Comparison of ENCODE assay signal across 8 cellular contexts in the genomic region with DNA sequence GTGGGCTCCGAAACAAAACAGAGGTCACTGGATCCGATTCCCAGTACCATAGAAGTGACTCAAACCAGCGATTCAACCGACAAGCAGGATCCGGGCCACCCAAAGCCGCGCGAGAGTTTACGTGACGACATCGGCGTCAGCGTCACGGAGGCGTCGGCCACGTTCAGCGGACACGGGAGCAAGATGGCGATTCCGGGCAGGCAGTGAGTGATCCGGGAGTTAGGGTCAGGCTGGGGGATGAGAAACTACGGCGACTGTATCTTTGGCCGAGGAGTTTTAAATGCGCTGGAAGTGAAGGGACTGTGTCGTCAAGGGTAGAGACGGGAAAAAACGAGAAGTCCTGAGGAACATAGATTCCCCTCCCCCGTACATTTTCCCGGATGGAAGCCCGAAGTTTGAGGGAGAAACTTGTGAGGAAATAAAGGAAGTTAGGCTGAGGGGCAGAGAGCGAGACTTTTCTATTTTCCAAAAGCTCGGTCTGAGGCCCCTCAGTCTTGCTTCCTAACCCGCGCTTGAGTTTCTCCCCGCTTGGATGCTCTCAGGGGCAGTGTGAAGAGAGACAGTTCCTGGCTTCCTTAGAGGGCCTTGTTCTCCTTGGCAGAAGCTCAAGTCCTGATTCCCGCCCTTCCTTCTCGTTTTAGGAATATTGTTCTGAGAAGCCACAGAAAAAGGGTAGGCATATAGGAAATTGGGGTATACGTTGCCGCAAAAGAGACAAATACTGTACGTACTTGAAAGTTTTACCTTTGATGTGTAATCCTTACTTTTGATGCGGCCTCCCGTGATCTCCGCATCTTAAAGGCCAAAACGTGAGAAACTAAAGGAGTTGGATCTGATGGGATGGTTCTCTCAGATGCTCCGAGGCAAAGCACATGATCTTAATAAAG. TPM values are rescaled to one million over a fixed set of nuclear protein-coding genes. Genes with fewer than 3 reads are reported as not detected.
DNase-seq lines count a peak whose midpoint lies in the region; ATAC-seq, FAIRE-seq and TF ChIP-seq lines count a peak whose summit lies in the region.

Gene NSRP1 (plus strand): TSS at position 156 of the 887 bp plus-strand sequence. CDS start 28 bp downstream, at position 184.

- no peaks in the 10 kb centered on the region for H3K36me3 Mint-ChIP-seq in astrocyte (ENCODE audit: low read depth, unreplicated experiment)

- H3K4me3 ChIP-seq in astrocyte (ENCODE audit: insufficient read depth, low read depth, low read length) (peak within 1 kb of the TSS; percentile 87), uterus (peak within 1 kb of the TSS; percentile 64 to 65)

- H2AFZ ChIP-seq in astrocyte (ENCODE audit: low read depth, low read length), result peak within 1 kb of the TSS; percentile 98

- peak; percentile 81 for ATAC-seq in GM18498 (IDR thresholded peaks at IDR 0.05; ENCODE audit: unreplicated experiment)
- ATAC-seq in HG02973 (IDR thresholded peaks at IDR 0.05; ENCODE audit: unreplicated experiment), result peak; percentile 73

- H3K4me1 ChIP-seq in astrocyte (ENCODE audit: insufficient read depth, low read length) (peaks cover 9% of the 10 kb centered on the region), uterus (no peaks in the 10 kb centered on the region)

- H3K36me3 ChIP-seq in astrocyte (ENCODE audit: insufficient read depth, low read length), result peaks cover 6% of the 10 kb centered on the region
- H3K36me3 ChIP-seq in uterus, result no peaks in the 10 kb centered on the region

- intact Hi-C loops in uterus (cut with DNase I; ENCODE audit: low total_unique reads), result no loop called here

- no peaks in the 10 kb centered on the region for H3K27me3 ChIP-seq in astrocyte (ENCODE audit: insufficient read depth, low read length)
- H3K27me3 ChIP-seq in uterus, result no peaks in the 10 kb centered on the region

- H4K20me1 ChIP-seq in astrocyte (ENCODE audit: insufficient read depth, low read length), result peaks cover 17% of the 10 kb centered on the region

- H3K27ac Mint-ChIP-seq in astrocyte (ENCODE audit: unreplicated experiment), result peak within 1 kb of the TSS; percentile 100

- H3K9ac ChIP-seq in astrocyte (ENCODE audit: low read length), result peak within 1 kb of the TSS; percentile 100

- no peaks in the 10 kb centered on the region for H3K9me3 Mint-ChIP-seq in astrocyte (ENCODE audit: unreplicated experiment)

- no peaks in the 10 kb centered on the region for H3K27me3 Mint-ChIP-seq in astrocyte (ENCODE audit: low read depth, unreplicated experiment)

- H3K4me2 ChIP-seq in astrocyte (ENCODE audit: low read length), result peak within 1 kb of the TSS; percentile 87

- H3K79me2 ChIP-seq in astrocyte (ENCODE audit: insufficient read depth, low read length), result peaks cover 53% of the 10 kb centered on the region

- peak; percentile 76 to 95 for TF ChIP-seq POLR2A in uterus (IDR thresholded peaks at IDR 0.05)

- FAIRE-seq in astrocyte (lab: Jason Lieb, UNC), result peak; percentile 17

- H3K9me3 ChIP-seq in astrocyte (ENCODE audit: insufficient read depth, low read depth, low read length) (no peaks in the 10 kb centered on the region), uterus (no peaks in the 10 kb centered on the region)

- peak within 1 kb of the TSS; percentile 99 for H3K4me3 Mint-ChIP-seq in astrocyte (ENCODE audit: unreplicated experiment)

- H3K27ac ChIP-seq in astrocyte (ENCODE audit: low read depth, low read length) (peak within 1 kb of the TSS; percentile 99), uterus (peak within 1 kb of the TSS; percentile 94 to 98)

- DNase-seq in NCI-H2081 (lab: John Stamatoyannopoulos, UW) (peak; percentile 83 to 91), T-helper 9 cell (peak; percentile 88), astrocyte (ENCODE audit: low read depth) (peak; percentile 87), hepatic stellate cell (ENCODE audit: low spot score) (peak; percentile 92), putamen (ENCODE audit: low spot score) (peak; percentile 90), uterus (peak; percentile 95)

- peaks cover 8% of the 10 kb centered on the region for H3K4me1 Mint-ChIP-seq in astrocyte (ENCODE audit: low read depth, unreplicated experiment)

- TF ChIP-seq CTCF in astrocyte (IDR thresholded peaks at IDR 0.05; ENCODE audit: insufficient read depth, low read depth, low read length), result no peak
- no peak for TF ChIP-seq CTCF in uterus (IDR thresholded peaks at IDR 0.05)

RNA-seq across cellular contexts. Expression of gene NSRP1, which starts in this region (rescaled TPM):
- 17.0 and 17.7 TPM in 2 replicates for total RNA-seq in astrocyte
- 10 to 100 TPM in 3 of 4 donors, 1 to 10 TPM in 1; 8.8 to 53.1 (median 26.8) TPM for total RNA-seq in uterus

Comparison
In these comparisons a context has a peak if more than half of its experiments do, and no peak if none do; other contexts are left out.
1. Peak in every context shown above with its lines: DNase-seq, ATAC-seq, H3K4me3 ChIP-seq and H3K27ac ChIP-seq.